ENCODE assay signal across 28 cellular contexts in the genomic region with DNA sequence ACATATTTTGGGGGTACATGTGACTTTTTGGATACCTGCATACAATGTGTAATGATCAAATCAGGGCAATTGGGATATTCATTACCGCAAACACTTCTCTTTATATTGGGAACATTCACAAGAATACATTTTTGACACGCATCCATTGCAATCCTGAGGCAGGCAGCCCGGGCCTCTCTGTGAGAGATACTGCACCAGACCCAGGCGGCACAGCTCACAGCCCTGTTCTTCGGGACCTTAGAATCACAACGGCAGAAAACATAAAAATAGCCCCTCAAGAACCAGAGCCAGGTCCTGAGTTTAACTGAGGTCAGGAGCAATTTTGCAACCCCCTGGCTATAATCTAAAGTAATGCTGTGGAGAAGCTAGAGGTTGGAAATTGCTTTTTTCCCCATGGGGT.
"Had no signal": no experiment of that assay in that cellular context is flagged by ENCODE, and none has a peak within 500 bp of the region (broad histone marks: within the 10 kb centered on the region; RNA-seq: fewer than 3 reads in every experiment).

No MANE protein-coding gene starts in this region.

- H3K4me3 ChIP-seq: PC-9, SJSA1 had no signal

- H3K9me3 ChIP-seq: SJSA1, SK-N-SH had no signal

- H3K4me1 Mint-ChIP-seq: activated CD4-positive, alpha-beta T cell treated with anti-CD3 and anti-CD28 coated beads, Interleukin-2, amount 10 ng/mL, durations not matched to agents 24 days and 14 days; activated naive CD4-positive, alpha-beta T cell treated with anti-CD3 and anti-CD28 coated beads, Interleukin-2, amount 10 ng/mL, durations not matched to agents 7 days and 5 days; activated naive CD8-positive, alpha-beta T cell treated with anti-CD3 and anti-CD28 coated beads, Interleukin-2, amount 50 U/mL, for 24 hours; central memory CD8-positive, alpha-beta T cell; IgD-negative memory B cell had no signal

- H3K27me3 ChIP-seq: brain microvascular endothelial cell, SJSA1 had no signal

- DNase-seq: activated CD4-positive, alpha-beta T cell treated with anti-CD3 and anti-CD28 coated beads, Interleukin-2, amount 10 ng/mL, durations not matched to agents 24 days and 14 days; activated CD4-positive, alpha-beta T cell treated with anti-CD3 and anti-CD28 coated beads, Interleukin-2, amount 50 U/mL, for 4 hours; activated CD8-positive, alpha-beta T cell treated with anti-CD3 and anti-CD28 coated beads, Interleukin-2, amount 10 ng/mL, durations not matched to agents 7 days and 5 days; activated gamma-delta T cell treated with Interleukin-2 at 50 U/mL for 16 hours; activated naive CD4-positive, alpha-beta T cell treated with anti-CD3 and anti-CD28 coated beads, Interleukin-2, amount 10 ng/mL, durations not matched to agents 7 days and 5 days; activated naive CD8-positive, alpha-beta T cell treated with anti-CD3 and anti-CD28 coated beads, Interleukin-2, amount 50 U/mL, for 24 hours; activated T-cell treated with anti-CD3 and anti-CD28 coated beads, Interleukin-2, amount 50 U/mL, for 4 hours; anterior cingulate cortex; brain microvascular endothelial cell; Karpas-422; KBM-7; NCI-H1105; NCI-H1417 treated with DMSO at 0.1 percent for 48 hours; NCI-H2029; NCI-H2171; NCI-H510A; NCI-H748 treated with DMSO at 0.1 percent for 48 hours; NK-92 treated with Interleukin-12 subunit alpha and Interleukin-12 subunit beta, amount 100 ng/mL, for 24 hours; PC-9; SHP77 treated with DMSO at 0.1 percent for 48 hours had no signal

- H3K27ac Mint-ChIP-seq: activated CD4-positive, alpha-beta T cell treated with anti-CD3 and anti-CD28 coated beads, Interleukin-2, amount 10 ng/mL, durations not matched to agents 24 days and 14 days; activated CD8-positive, alpha-beta T cell treated with anti-CD3 and anti-CD28 coated beads, Interleukin-2, amount 10 ng/mL, durations not matched to agents 7 days and 5 days; activated naive CD4-positive, alpha-beta T cell treated with anti-CD3 and anti-CD28 coated beads, Interleukin-2, amount 10 ng/mL, durations not matched to agents 7 days and 5 days; activated naive CD8-positive, alpha-beta T cell; activated naive CD8-positive, alpha-beta T cell treated with anti-CD3 and anti-CD28 coated beads, Interleukin-2, amount 50 U/mL, for 24 hours; activated T-helper 1 cell treated with anti-CD3 and anti-CD28 coated beads, Interleukin-12 subunit alpha, Interleukin-12 subunit beta, Interleukin-2, Interleukin-4 antibody, amounts not matched to agents 30 ng/mL and 10 ng/mL and 1 ng/mL, durations not matched to agents 14 hours and 24 hours and 36 hours; IgD-negative memory B cell; T-helper 1 cell treated with Interleukin-12 subunit alpha and Interleukin-12 subunit beta and Interleukin-4 antibody, amounts not matched to agents 30 μg/mL and 1 μg/mL, for 36 hours; T-helper 2 cell treated with Interferon-gamma antibody and Interleukin-4, amounts not matched to agents 5 μg/mL and 100 μg/mL, for 36 hours had no signal

- ATAC-seq: activated CD8-positive, alpha-beta T cell treated with anti-CD3 and anti-CD28 coated beads, Interleukin-2, amount 10 ng/mL, durations not matched to agents 7 days and 5 days; activated naive CD8-positive, alpha-beta T cell treated with anti-CD3 and anti-CD28 coated beads, Interleukin-2, amount 50 U/mL, for 24 hours; activated T-cell treated with anti-CD3 and anti-CD28 coated beads, Interleukin-2, amount 50 U/mL, for 4 hours had no signal

- H3K36me3 ChIP-seq: brain microvascular endothelial cell, SJSA1 had no signal

- H3K27ac ChIP-seq: brain microvascular endothelial cell, PC-9, SJSA1 had no signal

- H3K4me1 ChIP-seq: SJSA1 had no signal

- H3K9me3 Mint-ChIP-seq: activated CD4-positive, alpha-beta T cell treated with anti-CD3 and anti-CD28 coated beads, Interleukin-2, amount 10 ng/mL, durations not matched to agents 24 days and 14 days; activated naive CD4-positive, alpha-beta T cell treated with anti-CD3 and anti-CD28 coated beads, Interleukin-2, amount 10 ng/mL, durations not matched to agents 7 days and 5 days; activated naive CD8-positive, alpha-beta T cell treated with anti-CD3 and anti-CD28 coated beads, Interleukin-2, amount 50 U/mL, for 24 hours; activated T-cell treated with anti-CD3 and anti-CD28 coated beads, Interleukin-2, amount 50 U/mL, for 4 hours; activated T-helper 1 cell treated with anti-CD3 and anti-CD28 coated beads, Interleukin-12 subunit alpha, Interleukin-12 subunit beta, Interleukin-2, Interleukin-4 antibody, amounts not matched to agents 30 ng/mL and 10 ng/mL and 1 ng/mL, durations not matched to agents 14 hours and 24 hours and 36 hours; central memory CD8-positive, alpha-beta T cell; T-helper 1 cell treated with Interleukin-12 subunit alpha and Interleukin-12 subunit beta and Interleukin-4 antibody, amounts not matched to agents 30 μg/mL and 1 μg/mL, for 36 hours; T-helper 2 cell treated with Interferon-gamma antibody and Interleukin-4, amounts not matched to agents 5 μg/mL and 100 μg/mL, for 36 hours had no signal

- H3K36me3 Mint-ChIP-seq: activated naive CD4-positive, alpha-beta T cell treated with anti-CD3 and anti-CD28 coated beads, Interleukin-2, amount 10 ng/mL, durations not matched to agents 7 days and 5 days; activated naive CD8-positive, alpha-beta T cell; IgD-negative memory B cell had no signal

- H3K4me3 Mint-ChIP-seq: activated CD4-positive, alpha-beta T cell treated with anti-CD3 and anti-CD28 coated beads, Interleukin-2, amount 10 ng/mL, durations not matched to agents 24 days and 14 days; activated CD8-positive, alpha-beta T cell treated with anti-CD3 and anti-CD28 coated beads, Interleukin-2, amount 10 ng/mL, durations not matched to agents 7 days and 5 days; activated naive CD4-positive, alpha-beta T cell treated with anti-CD3 and anti-CD28 coated beads, Interleukin-2, amount 10 ng/mL, durations not matched to agents 7 days and 5 days; activated naive CD8-positive, alpha-beta T cell; activated naive CD8-positive, alpha-beta T cell treated with anti-CD3 and anti-CD28 coated beads, Interleukin-2, amount 50 U/mL, for 24 hours; activated T-cell treated with anti-CD3 and anti-CD28 coated beads, Interleukin-2, amount 50 U/mL, for 4 hours; activated T-helper 1 cell treated with anti-CD3 and anti-CD28 coated beads, Interleukin-12 subunit alpha, Interleukin-12 subunit beta, Interleukin-2, Interleukin-4 antibody, amounts not matched to agents 30 ng/mL and 10 ng/mL and 1 ng/mL, durations not matched to agents 14 hours and 24 hours and 36 hours; central memory CD8-positive, alpha-beta T cell; IgD-negative memory B cell; T-helper 1 cell treated with Interleukin-12 subunit alpha and Interleukin-12 subunit beta and Interleukin-4 antibody, amounts not matched to agents 30 μg/mL and 1 μg/mL, for 36 hours; T-helper 2 cell treated with Interferon-gamma antibody and Interleukin-4, amounts not matched to agents 5 μg/mL and 100 μg/mL, for 36 hours had no signal
